19 cellular contexts compared by ENCODE assay signal in the genomic region with DNA sequence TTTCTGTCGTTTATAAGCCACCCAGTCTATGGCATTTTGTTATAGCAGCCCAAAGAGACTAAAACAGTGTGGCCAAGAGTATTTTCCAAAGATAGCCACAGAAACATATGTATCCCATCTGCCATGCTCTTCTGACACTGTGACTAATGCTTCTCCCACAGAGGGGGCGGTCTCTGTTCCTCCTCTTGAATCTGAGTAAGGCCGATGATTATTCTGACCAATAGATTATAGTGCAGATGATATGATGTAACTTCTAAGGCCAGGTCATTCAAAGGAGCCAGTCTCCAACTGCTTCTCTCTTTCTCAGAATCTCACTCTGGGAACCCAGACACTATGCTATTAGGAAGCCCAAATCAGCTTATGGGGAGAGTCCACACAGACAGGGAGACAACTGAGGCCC.
A peak's percentile ranks its signal among the peaks of the same experiment; 100 is the strongest.
DNase-seq lines count a peak whose midpoint lies in the region; ATAC-seq, FAIRE-seq and TF ChIP-seq lines count a peak whose summit lies in the region.
"Had no signal": no experiment of that assay in that cellular context is flagged by ENCODE, and none has a peak within 500 bp of the region (broad histone marks: within the 10 kb centered on the region; RNA-seq: fewer than 3 reads in every experiment).

No MANE protein-coding gene starts in this region.

- no peak overlapping the region for H3K4me3 ChIP-seq in MG63
- no peak overlapping the region for H3K4me3 ChIP-seq in astrocyte of the cerebellum (ENCODE audit: low read depth, low read length)
- H3K4me3 ChIP-seq: BLaER1, vagina had no signal

- no peak for ATAC-seq in foreskin keratinocyte
- ATAC-seq: effector memory CD8-positive, alpha-beta T cell; HCT116 had no signal

- in situ Hi-C loops in astrocyte of the cerebellum (cut with HindIII; ENCODE audit: low sequenced_read_pairs) = no loop called here

- no peak for FAIRE-seq in HTR-8/SVneo (lab: Jason Lieb, UNC)

- no peaks in the 10 kb centered on the region for H3K27me3 ChIP-seq in MG63
- no peaks in the 10 kb centered on the region for H3K27me3 ChIP-seq in foreskin keratinocyte
- H3K27me3 ChIP-seq: BLaER1, vagina had no signal

- no peaks in the 10 kb centered on the region for H3K36me3 ChIP-seq in MG63
- H3K36me3 ChIP-seq: BLaER1, vagina had no signal

- TF ChIP-seq CTCF in astrocyte of the cerebellum (IDR thresholded peaks at IDR 0.05; ENCODE audit: low read depth, low read length, missing control alignments) (no peak), foreskin keratinocyte (conservative IDR thresholded peaks at IDR 0.05) (no peak)

- no peaks in the 10 kb centered on the region for H3K4me1 ChIP-seq in foreskin keratinocyte
- H3K4me1 ChIP-seq: BLaER1, vagina had no signal

- no peaks in the 10 kb centered on the region for H3K9me3 ChIP-seq in MG63
- H3K9me3 ChIP-seq: vagina had no signal

- H3K27ac ChIP-seq in foreskin keratinocyte = no peak overlapping the region
- H3K27ac ChIP-seq: BLaER1, vagina had no signal

- DNase-seq in EH (ENCODE audit: low read depth) (peak; percentile 32), MG63 (peak; percentile 72), astrocyte of the cerebellum (ENCODE audit: low read depth) (peak; percentile 13), kidney glomerular epithelial cell (lab: John Stamatoyannopoulos, UW) (peak; percentile 0), HTR-8/SVneo (ENCODE audit: insufficient read length, low spot score) (no peak), NCI-H2081 (lab: John Stamatoyannopoulos, UW) (no peak), midbrain (lab: John Stamatoyannopoulos, UW) (no peak), foreskin keratinocyte (no peak)
- DNase-seq: activated CD4-positive, alpha-beta T cell treated with anti-CD3 and anti-CD28 coated beads for 4 hours; activated CD8-positive, alpha-beta memory T cell treated with anti-CD3 and anti-CD28 coated beads, Interleukin-2, amount 50 U/mL, for 48 hours; activated naive CD4-positive, alpha-beta T cell treated with anti-CD3 and anti-CD28 coated beads for 36 hours; effector memory CD8-positive, alpha-beta T cell; immature natural killer cell; KBM-7; NCI-H146; NCI-H526 had no signal

Comparison
In these comparisons a context has a peak if more than half of its experiments do, and no peak if none do; other contexts are left out.
1. DNase-seq: peak in EH (single experiment), MG63 (single experiment), astrocyte of the cerebellum (single experiment) and kidney glomerular epithelial cell (single experiment); none in HTR-8/SVneo (single experiment), NCI-H2081 (0 of 2), midbrain (single experiment) and foreskin keratinocyte (0 of 2).